ENCODE assay signal across 9 cellular contexts in genomic region chr3:188037116-188037718, GRCh38.
DNase-seq lines count a peak whose midpoint lies in the region; TF ChIP-seq lines count a peak whose summit lies in the region.
"Had no signal": no experiment of that assay in that cellular context is flagged by ENCODE, and none has a peak within 500 bp of the region (broad histone marks: within the 10 kb centered on the region; RNA-seq: fewer than 3 reads in every experiment).

No MANE protein-coding gene starts in this region.

- no peaks in the 10 kb centered on the region for H3K36me3 Mint-ChIP-seq in neural crest cell (ENCODE audit: low read depth)

- TF ChIP-seq CTCF in epithelial cell of esophagus (IDR thresholded peaks at IDR 0.05; ENCODE audit: insufficient read depth, low read depth, low read length, missing control alignments) (peak; percentile 34), neural crest cell (conservative IDR thresholded peaks at IDR 0.05) (peak; percentile 58)

- no peak for TF ChIP-seq POLR2A in erythroblast (IDR thresholded peaks at IDR 0.05; ENCODE audit: low read length)

- H3K9me3 ChIP-seq in effector memory CD4-positive, alpha-beta T cell (ENCODE audit: control insufficient read depth, low read length): no peaks in the 10 kb centered on the region

- no peak overlapping the region for H3K4me3 ChIP-seq in epithelial cell of esophagus (ENCODE audit: low read length)
- no peak overlapping the region for H3K4me3 ChIP-seq in effector memory CD4-positive, alpha-beta T cell (ENCODE audit: insufficient read depth, low read depth, low read length, poor library complexity, severe bottlenecking)
- H3K4me3 ChIP-seq: GM12878 had no signal

- no peak overlapping the region for H3K27ac ChIP-seq in effector memory CD4-positive, alpha-beta T cell (ENCODE audit: insufficient read depth, low read length, poor library complexity, severe bottlenecking)

- no peak overlapping the region for H3K27ac Mint-ChIP-seq in neural crest cell (ENCODE audit: unreplicated experiment)

- H3K27me3 Mint-ChIP-seq in neural crest cell (ENCODE audit: low read depth): no peaks in the 10 kb centered on the region

- peaks cover 10% of the 10 kb centered on the region for H3K9me3 Mint-ChIP-seq in neural crest cell

- H3K4me1 Mint-ChIP-seq in neural crest cell: peaks cover 5% of the 10 kb centered on the region

- no peaks in the 10 kb centered on the region for H3K36me3 ChIP-seq in effector memory CD4-positive, alpha-beta T cell (ENCODE audit: control insufficient read depth, insufficient read depth, low read length)

- H3K4me3 Mint-ChIP-seq in neural crest cell: no peak overlapping the region

- no peaks in the 10 kb centered on the region for H3K4me1 ChIP-seq in effector memory CD4-positive, alpha-beta T cell (ENCODE audit: control insufficient read depth, insufficient read depth, low read length, poor library complexity, severe bottlenecking)

- DNase-seq in DMS 273 (lab: John Stamatoyannopoulos, UW; ENCODE audit: unreplicated experiment) (peak; percentile 62), NCI-H526 (lab: John Stamatoyannopoulos, UW) (peak; percentile 30 to 41), epithelial cell of esophagus (ENCODE audit: low read depth) (peak; percentile 45), neural crest cell (ENCODE audit: low read depth, low spot score) (no peak), cortex of kidney (lab: John Stamatoyannopoulos, UW) (no peak), erythroblast (lab: John Stamatoyannopoulos, UW) (no peak), UCSD-AML1 (lab: John Stamatoyannopoulos, UW; ENCODE audit: unreplicated experiment) (no peak)
- DNase-seq in effector memory CD4-positive, alpha-beta T cell: no peak

- H3K27me3 ChIP-seq in effector memory CD4-positive, alpha-beta T cell (replicated peaks; ENCODE audit: control insufficient read depth, insufficient read depth, low read length, poor library complexity, severe bottlenecking): no peaks in the 10 kb centered on the region

Comparison
In these comparisons a context has a peak if more than half of its experiments do, and no peak if none do; other contexts are left out.
1. DNase-seq: peak in DMS 273 (single experiment), NCI-H526 (2 of 2) and epithelial cell of esophagus (single experiment); none in neural crest cell (single experiment), cortex of kidney (single experiment), erythroblast (0 of 2), UCSD-AML1 (single experiment) and effector memory CD4-positive, alpha-beta T cell (0 of 3).